8 cellular contexts compared by ENCODE assay signal in the genomic region with DNA sequence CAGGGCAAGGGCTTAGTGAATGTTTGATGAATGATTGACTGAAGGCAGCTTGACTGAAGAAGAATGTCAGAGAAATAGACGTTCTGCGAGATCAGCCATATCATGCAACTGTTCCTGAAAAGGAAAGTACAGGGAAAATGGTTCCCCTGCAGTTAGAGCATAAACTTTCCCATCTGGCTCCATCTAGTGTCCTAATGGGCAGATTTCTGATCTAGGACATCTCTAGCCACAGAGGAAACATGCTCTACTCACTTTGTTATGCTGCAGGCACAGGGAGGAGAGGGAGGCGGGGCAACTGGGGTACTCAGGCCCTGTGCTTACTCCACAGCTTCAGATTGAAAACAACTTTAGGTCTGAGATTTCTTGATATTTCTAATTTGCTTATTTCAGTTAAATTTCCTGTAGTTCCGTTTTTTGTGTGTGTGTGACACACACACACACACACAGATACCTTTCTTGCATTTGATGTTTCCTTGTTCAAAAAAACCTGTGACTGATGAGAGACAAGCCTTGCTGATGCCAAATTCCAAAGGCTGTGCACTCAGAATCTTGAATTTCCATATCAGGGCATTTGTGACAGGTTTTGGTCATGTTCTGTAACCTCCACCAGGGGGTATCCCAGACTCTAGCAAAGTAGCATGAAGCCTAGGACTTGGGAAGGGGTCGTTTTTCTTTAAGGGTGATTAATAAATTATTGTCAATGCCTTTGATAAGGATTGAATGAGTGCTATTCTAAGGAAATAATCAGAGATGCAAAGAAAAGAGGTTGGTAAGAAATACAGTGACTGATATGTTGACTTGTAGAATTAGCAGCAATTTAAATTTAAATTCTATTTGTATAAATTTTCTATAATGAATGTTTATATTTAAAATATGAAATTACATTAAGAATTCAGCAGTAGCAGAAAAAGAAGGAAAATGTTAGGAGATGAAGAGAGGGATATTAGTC.
DNase-seq lines count a peak whose midpoint lies in the region; ATAC-seq, FAIRE-seq and TF ChIP-seq lines count a peak whose summit lies in the region.

No MANE protein-coding gene starts in this region.

- 0 out of 2 replicates have a peak, but pooled peaks have one; percentile 22 for TF ChIP-seq CTCF in KMS-11 (conservative IDR thresholded peaks at IDR 0.05; ENCODE audit: low read depth, low read length)
- TF ChIP-seq CTCF in fibroblast of the aortic adventitia (IDR thresholded peaks at IDR 0.05; ENCODE audit: insufficient read depth, low read length): peak; percentile 65
- no peak for TF ChIP-seq CTCF in lower leg skin (IDR thresholded peaks at IDR 0.05)

- intact Hi-C loops in lower leg skin (cut with DNase I; ENCODE audit: low total_unique reads): no loop called here

- FAIRE-seq in small intestine (lab: Jason Lieb, UNC): no peak

- H2AFZ ChIP-seq in KMS-11 (ENCODE audit: low read depth): no peak overlapping the region

- TF ChIP-seq POLR2A in lower leg skin (IDR thresholded peaks at IDR 0.05): no peak

- WGBS in small intestine, 3 donors: 19 to 29% (median 23%) methylated on average over 5 of the region's 5 CpGs
- WGBS in lower leg skin, 2 donors: 35 to 37% methylated on average over 5 of the region's 5 CpGs

- H3K4me3 ChIP-seq in KMS-11 (IDR thresholded peaks at IDR 0.05; ENCODE audit: insufficient read depth, low read depth, low read length) (no peak overlapping the region), fibroblast of the aortic adventitia (ENCODE audit: low read depth, low read length) (no peak overlapping the region), small intestine (ENCODE audit: low read depth in 1 of 2, low read length in 2 of 2) (no peak overlapping the region), lower leg skin (ENCODE audit: low read depth, poor library complexity, severe bottlenecking) (no peak overlapping the region)

- no peak for ATAC-seq in GM18870 (IDR thresholded peaks at IDR 0.05; ENCODE audit: unreplicated experiment)

- no peak overlapping the region for H3K9ac ChIP-seq in KMS-11

- H3K4me1 ChIP-seq in KMS-11 (ENCODE audit: low read depth, poor library complexity, severe bottlenecking): no peaks in the 10 kb centered on the region
- no peaks in the 10 kb centered on the region for H3K4me1 ChIP-seq in small intestine (ENCODE audit: control insufficient read depth in 2 of 2, insufficient read depth in 1 of 2, low read depth in 1 of 2, low read length in 1 of 2)

- no peaks in the 10 kb centered on the region for H3K27me3 ChIP-seq in KMS-11 (ENCODE audit: insufficient read depth, low read depth)
- H3K27me3 ChIP-seq in small intestine (ENCODE audit: control insufficient read depth in 2 of 2, insufficient read depth in 2 of 2, low read length in 2 of 2): no peaks in the 10 kb centered on the region

- no peaks in the 10 kb centered on the region for H3K79me2 ChIP-seq in KMS-11 (ENCODE audit: insufficient read depth, low read depth)

- H4K20me1 ChIP-seq in KMS-11 (ENCODE audit: insufficient read depth): no peaks in the 10 kb centered on the region

- H3K4me2 ChIP-seq in KMS-11: no peak overlapping the region

- DNase-seq in DMS53 (lab: John Stamatoyannopoulos, UW) (peak; percentile 90), RKO (ENCODE audit: low spot score) (peak; percentile 66), fibroblast of the aortic adventitia (ENCODE audit: low read depth) (peak; percentile 80), small intestine (peak; percentile 19), lower leg skin (ENCODE audit: low spot score in 2 of 2) (no peak), NCI-H1048 (lab: John Stamatoyannopoulos, UW) (no peak)

- no peaks in the 10 kb centered on the region for H3K36me3 ChIP-seq in KMS-11 (ENCODE audit: insufficient read depth)
- no peaks in the 10 kb centered on the region for H3K36me3 ChIP-seq in small intestine (ENCODE audit: control insufficient read depth in 2 of 2, insufficient read depth in 2 of 2, low read length in 2 of 2)

- H3K27ac ChIP-seq in KMS-11: no peak overlapping the region
- H3K27ac ChIP-seq in small intestine (ENCODE audit: low read depth in 1 of 2, low read length in 1 of 2): no peak overlapping the region

- H3K9me3 ChIP-seq in small intestine (ENCODE audit: control insufficient read depth, low read depth): no peaks in the 10 kb centered on the region

Comparison
In these comparisons a context has a peak if more than half of its experiments do, and no peak if none do; other contexts are left out.
1. DNase-seq: peak in DMS53 (single experiment), RKO (single experiment), fibroblast of the aortic adventitia (single experiment) and small intestine (single experiment); none in lower leg skin (0 of 2) and NCI-H1048 (single experiment).
2. CTCF ChIP-seq: peak in KMS-11 (single experiment) and fibroblast of the aortic adventitia (single experiment); none in lower leg skin (0 of 3).